Comparison of ENCODE assay signal across 30 cellular contexts in genomic region chr10:5606321-5606720, GRCh38.
"Had no signal": no experiment of that assay in that cellular context is flagged by ENCODE, and none has a peak within 500 bp of the region (broad histone marks: within the 10 kb centered on the region; RNA-seq: fewer than 3 reads in every experiment).

No MANE protein-coding gene starts in this region.

- DNase-seq: activated B cell treated with CpG ODN at 0.5 μM for 24 hours; activated CD4-positive, alpha-beta T cell treated with anti-CD3 and anti-CD28 coated beads for 1 hour; activated CD4-positive, alpha-beta T cell treated with anti-CD3 and anti-CD28 coated beads, Interleukin-2, amount 10 ng/mL, durations not matched to agents 24 days and 14 days; activated CD4-positive, alpha-beta T cell treated with anti-CD3 and anti-CD28 coated beads, Interleukin-2, amount 50 U/mL, for 48 hours; activated CD8-positive, alpha-beta memory T cell treated with anti-CD3 and anti-CD28 coated beads, Interleukin-2, amount 10 ng/mL, durations not matched to agents 7 days and 5 days; activated effector memory CD4-positive, alpha-beta T cell treated with Interleukin-2 at 50 U/mL for 16 hours; activated naive CD8-positive, alpha-beta T cell treated with anti-CD3 and anti-CD28 coated beads, Interleukin-2, amount 50 U/mL, for 24 hours; activated T-cell treated with anti-CD3 and anti-CD28 coated beads, Interleukin-2, amount 50 U/mL, for 24 hours; amniotic stem cell; Karpas-422; MM.1S; NCI-H1105; NCI-H1930; NCI-H2171 treated with DMSO at 0.1 percent for 48 hours; NCI-H345; NCI-H510A; NCI-H526 treated with DMSO at 0.1 percent for 48 hours; NCI-H82; NK-92 treated with Interleukin-12 subunit alpha and Interleukin-12 subunit beta, amount 100 ng/mL, for 24 hours; Peyer's patch; SHP77 had no signal

- H3K27ac Mint-ChIP-seq: activated B cell treated with CpG ODN at 0.5 μM for 24 hours; activated CD4-positive, alpha-beta T cell treated with anti-CD3 and anti-CD28 coated beads, Interleukin-2, amount 10 ng/mL, durations not matched to agents 24 days and 14 days; activated CD8-positive, alpha-beta memory T cell treated with anti-CD3 and anti-CD28 coated beads, Interleukin-2, amount 10 ng/mL, durations not matched to agents 7 days and 5 days; activated naive CD4-positive, alpha-beta T cell treated with anti-CD3 and anti-CD28 coated beads, Interleukin-2, amount 50 U/mL, for 24 hours; activated naive CD8-positive, alpha-beta T cell treated with anti-CD3 and anti-CD28 coated beads, Interleukin-2, amount 50 U/mL, for 24 hours; activated T-cell treated with anti-CD3 and anti-CD28 coated beads, Interleukin-2, amount 50 U/mL, for 24 hours; activated T-helper 1 cell treated with anti-CD3 and anti-CD28 coated beads, Interleukin-12 subunit alpha, Interleukin-12 subunit beta, Interleukin-2, Interleukin-4 antibody, amounts not matched to agents 30 ng/mL and 10 ng/mL and 1 ng/mL, durations not matched to agents 14 hours and 24 hours and 36 hours; brain had no signal

- ATAC-seq: activated CD8-positive, alpha-beta memory T cell treated with anti-CD3 and anti-CD28 coated beads, Interleukin-2, amount 10 ng/mL, durations not matched to agents 7 days and 5 days; SK-N-SH treated with all-trans-retinoic acid at 6 μM for 48 hours had no signal

- H3K9me3 ChIP-seq: SJSA1 had no signal

- H3K4me1 ChIP-seq: SJSA1 had no signal

- H3K9me3 Mint-ChIP-seq: activated CD4-positive, alpha-beta T cell treated with anti-CD3 and anti-CD28 coated beads, Interleukin-2, amount 10 ng/mL, durations not matched to agents 24 days and 14 days; activated naive CD4-positive, alpha-beta T cell treated with anti-CD3 and anti-CD28 coated beads, Interleukin-2, amount 50 U/mL, for 24 hours; activated naive CD8-positive, alpha-beta T cell treated with anti-CD3 and anti-CD28 coated beads, Interleukin-2, amount 50 U/mL, for 24 hours; activated T-cell treated with anti-CD3 and anti-CD28 coated beads, Interleukin-2, amount 50 U/mL, for 24 hours; activated T-helper 1 cell treated with anti-CD3 and anti-CD28 coated beads, Interleukin-12 subunit alpha, Interleukin-12 subunit beta, Interleukin-2, Interleukin-4 antibody, amounts not matched to agents 30 ng/mL and 10 ng/mL and 1 ng/mL, durations not matched to agents 14 hours and 24 hours and 36 hours; brain; T-helper 1 cell treated with Interleukin-12 subunit alpha and Interleukin-12 subunit beta and Interleukin-4 antibody, amounts not matched to agents 30 μg/mL and 1 μg/mL, for 36 hours had no signal

- H3K4me3 ChIP-seq: K562, Peyer's patch, SJSA1 had no signal

- H3K4me1 Mint-ChIP-seq: activated B cell treated with CpG ODN at 0.5 μM for 24 hours; activated CD4-positive, alpha-beta T cell treated with anti-CD3 and anti-CD28 coated beads, Interleukin-2, amount 10 ng/mL, durations not matched to agents 24 days and 14 days; activated CD8-positive, alpha-beta memory T cell treated with anti-CD3 and anti-CD28 coated beads, Interleukin-2, amount 10 ng/mL, durations not matched to agents 7 days and 5 days; activated naive CD4-positive, alpha-beta T cell treated with anti-CD3 and anti-CD28 coated beads, Interleukin-2, amount 50 U/mL, for 24 hours had no signal

- H3K4me3 Mint-ChIP-seq: activated B cell treated with CpG ODN at 0.5 μM for 24 hours; activated CD4-positive, alpha-beta T cell treated with anti-CD3 and anti-CD28 coated beads, Interleukin-2, amount 10 ng/mL, durations not matched to agents 24 days and 14 days; activated CD8-positive, alpha-beta memory T cell treated with anti-CD3 and anti-CD28 coated beads, Interleukin-2, amount 10 ng/mL, durations not matched to agents 7 days and 5 days; activated naive CD4-positive, alpha-beta T cell treated with anti-CD3 and anti-CD28 coated beads, Interleukin-2, amount 50 U/mL, for 24 hours; activated naive CD8-positive, alpha-beta T cell treated with anti-CD3 and anti-CD28 coated beads, Interleukin-2, amount 50 U/mL, for 24 hours; activated T-cell treated with anti-CD3 and anti-CD28 coated beads, Interleukin-2, amount 50 U/mL, for 24 hours; activated T-helper 1 cell treated with anti-CD3 and anti-CD28 coated beads, Interleukin-12 subunit alpha, Interleukin-12 subunit beta, Interleukin-2, Interleukin-4 antibody, amounts not matched to agents 30 ng/mL and 10 ng/mL and 1 ng/mL, durations not matched to agents 14 hours and 24 hours and 36 hours; brain; T-helper 1 cell treated with Interleukin-12 subunit alpha and Interleukin-12 subunit beta and Interleukin-4 antibody, amounts not matched to agents 30 μg/mL and 1 μg/mL, for 36 hours had no signal

- H3K36me3 Mint-ChIP-seq: activated CD8-positive, alpha-beta memory T cell treated with anti-CD3 and anti-CD28 coated beads, Interleukin-2, amount 10 ng/mL, durations not matched to agents 7 days and 5 days; activated naive CD4-positive, alpha-beta T cell treated with anti-CD3 and anti-CD28 coated beads, Interleukin-2, amount 50 U/mL, for 24 hours; brain had no signal

- FAIRE-seq: astrocyte, K562 had no signal

- H3K36me3 ChIP-seq: Peyer's patch, SJSA1 had no signal

- H3K27ac ChIP-seq: Peyer's patch, RWPE1, SJSA1 had no signal

- H3K27me3 ChIP-seq: Peyer's patch, SJSA1 had no signal
